ENCODE assay signal across 8 cellular contexts in the genomic region with DNA sequence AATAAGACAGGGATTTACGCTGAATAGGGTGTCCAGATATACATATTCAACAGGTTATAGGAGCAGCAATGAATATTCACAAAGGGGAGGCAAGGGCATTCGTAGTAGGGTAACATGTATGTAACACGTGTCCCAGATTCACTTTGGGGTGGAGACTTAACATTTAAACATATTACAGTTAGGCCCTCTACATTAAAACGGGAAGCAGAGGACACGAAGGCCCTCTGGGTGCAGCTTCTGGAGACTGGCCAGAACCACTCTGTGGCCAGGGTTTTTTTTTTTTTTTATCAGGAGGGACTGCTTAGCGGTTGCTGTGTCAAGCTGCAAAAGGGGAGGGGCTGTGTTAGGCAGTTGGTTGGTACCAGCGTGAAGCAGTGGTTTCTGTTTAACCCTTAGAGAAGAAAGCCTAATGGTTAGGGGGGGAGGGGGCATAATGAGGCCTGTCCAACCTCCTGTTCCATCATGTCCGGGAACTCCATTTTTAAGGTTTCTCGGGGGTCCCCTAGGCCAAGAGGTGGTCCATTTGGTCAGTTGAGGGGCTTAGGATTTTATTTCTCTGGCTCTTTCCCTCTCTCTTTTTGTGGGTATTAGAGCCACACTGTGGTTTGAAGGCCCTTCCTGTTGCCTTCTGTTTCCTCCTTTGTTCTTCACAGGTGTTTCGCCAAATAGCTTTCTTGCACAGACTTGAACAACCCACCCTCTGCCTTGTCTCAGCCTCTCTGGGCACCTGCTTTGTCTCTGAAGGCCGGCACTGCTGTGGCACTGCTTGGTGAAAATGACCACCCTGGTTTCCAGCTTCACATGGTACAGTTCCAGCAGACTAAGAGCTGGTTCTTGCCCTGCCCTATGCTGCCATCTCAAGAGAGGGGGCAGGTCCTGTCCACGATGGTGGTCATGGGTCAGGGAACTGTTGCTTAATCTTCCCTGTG. TPM values are rescaled to one million over a fixed set of nuclear protein-coding genes. Genes with fewer than 3 reads are reported as not detected.
DNase-seq lines count a peak whose midpoint lies in the region; ATAC-seq and TF ChIP-seq lines count a peak whose summit lies in the region.

No MANE protein-coding gene starts in this region.

- no peaks in the 10 kb centered on the region for H3K9me3 Mint-ChIP-seq in activated naive CD8-positive, alpha-beta T cell treated with anti-CD3 and anti-CD28 coated beads, Interleukin-2, amount 50 U/mL, for 24 hours

- H3K36me3 ChIP-seq in lung (ENCODE audit: control insufficient read depth in 2 of 2, insufficient read depth in 2 of 2, low read length in 2 of 2): peaks cover 0 to under 1% of the 10 kb centered on the region in 2 donors

- in situ Hi-C loops in GM13977 (cut with MboI; ENCODE audit: low pct_unique_long_range_greater_than_20kb, low sequenced_read_pairs, unreplicated experiment): no loop called here

- peak overlapping the region in 1 of 2 donors; percentile 9 for H3K27ac ChIP-seq in lung (ENCODE audit: low read depth in 1 of 2, low read length in 1 of 2)

- peak overlapping the region; percentile 97 for H3K27ac Mint-ChIP-seq in activated naive CD8-positive, alpha-beta T cell treated with anti-CD3 and anti-CD28 coated beads, Interleukin-2, amount 50 U/mL, for 24 hours

- H3K4me3 Mint-ChIP-seq in activated naive CD8-positive, alpha-beta T cell treated with anti-CD3 and anti-CD28 coated beads, Interleukin-2, amount 50 U/mL, for 24 hours: peak overlapping the region; percentile 65

- DNase-seq in AG10803 (ENCODE audit: low read depth) (peak; percentile 17), GM13977 (ENCODE audit: low spot score) (peak; percentile 60), NCI-H1092 treated with DMSO at 0.1 percent for 48 hours (lab: John Stamatoyannopoulos, UW) (peak; percentile 80), lung (ENCODE audit: low spot score) (peak; percentile 59), middle frontal gyrus (ENCODE audit: extremely low spot score, low spot score) (no peak)
- DNase-seq in activated naive CD8-positive, alpha-beta T cell treated with anti-CD3 and anti-CD28 coated beads, Interleukin-2, amount 50 U/mL, for 24 hours: no peak
- no peak for DNase-seq in stimulated activated CD4-positive, alpha-beta T cell treated with anti-CD3 and anti-CD28 coated beads, Interleukin-4, amount 100 ng/mL, for 4 hours

- peaks cover 4% of the 10 kb centered on the region for H3K36me3 Mint-ChIP-seq in activated naive CD8-positive, alpha-beta T cell treated with anti-CD3 and anti-CD28 coated beads, Interleukin-2, amount 50 U/mL, for 24 hours (ENCODE audit: low read depth)

- ATAC-seq in HG02642 (IDR thresholded peaks at IDR 0.05; ENCODE audit: poor library complexity, unreplicated experiment) (peak; percentile 58), lung (ENCODE audit: insufficient read depth, low FRiP score) (peak; percentile 86)
- ATAC-seq in activated naive CD8-positive, alpha-beta T cell treated with anti-CD3 and anti-CD28 coated beads, Interleukin-2, amount 50 U/mL, for 24 hours: no peak

- H3K9me3 ChIP-seq in lung (ENCODE audit: control insufficient read depth in 2 of 2, insufficient read depth in 1 of 2, low read length in 1 of 2): no peaks in the 10 kb centered on the region

- peaks cover 62% of the 10 kb centered on the region for H3K4me1 Mint-ChIP-seq in activated naive CD8-positive, alpha-beta T cell treated with anti-CD3 and anti-CD28 coated beads, Interleukin-2, amount 50 U/mL, for 24 hours

- no peaks in the 10 kb centered on the region for H3K27me3 ChIP-seq in lung (ENCODE audit: control insufficient read depth, insufficient read depth)

- 17 to 29% methylated on average over 12 of the region's 12 CpGs for WGBS in lung, 2 donors

- H3K4me3 ChIP-seq in AG10803 (ENCODE audit: low read length) (no peak overlapping the region), lung (no peak overlapping the region)

- TF ChIP-seq CTCF in AG10803 (conservative IDR thresholded peaks at IDR 0.05; ENCODE audit: low read length) (no peak), GM13977 (IDR thresholded peaks at IDR 0.05; ENCODE audit: extremely low read depth, insufficient read depth, missing control alignments) (no peak), lung (IDR thresholded peaks at IDR 0.05; ENCODE audit: control extremely low read depth, extremely low read depth) (no peak)

- no peaks in the 10 kb centered on the region for H3K27me3 Mint-ChIP-seq in activated naive CD8-positive, alpha-beta T cell treated with anti-CD3 and anti-CD28 coated beads, Interleukin-2, amount 50 U/mL, for 24 hours

- H3K4me1 ChIP-seq in lung (ENCODE audit: control insufficient read depth in 2 of 2, insufficient read depth in 2 of 2, low read length in 2 of 2): peaks cover 11 to 12% of the 10 kb centered on the region in 2 donors

RNA-seq across cellular contexts. Expression of gene PRF1, which starts 26.4 kb away (rescaled TPM):
- 1 to 10 TPM; 5.1 to 9.4 TPM for total RNA-seq in lung
- polyA plus RNA-seq in lung: 10 to 100 TPM in 1 of 2 donors, 1 to 10 TPM in 1; 3.2 to 11.5 TPM

Comparison
In these comparisons a context has a peak if more than half of its experiments do, and no peak if none do; other contexts are left out.
1. DNase-seq: peak in AG10803 (single experiment), GM13977 (single experiment), NCI-H1092 treated with DMSO at 0.1 percent for 48 hours (single experiment) and lung (single experiment); none in activated naive CD8-positive, alpha-beta T cell treated with anti-CD3 and anti-CD28 coated beads, Interleukin-2, amount 50 U/mL, for 24 hours (single experiment), middle frontal gyrus (single experiment) and stimulated activated CD4-positive, alpha-beta T cell treated with anti-CD3 and anti-CD28 coated beads, Interleukin-4, amount 100 ng/mL, for 4 hours (0 of 2).